ENCODE assay signal across 10 cellular contexts in genomic region chr1:153649137-153649866, GRCh38. TPM values are rescaled to one million over a fixed set of nuclear protein-coding genes. Genes with fewer than 3 reads are reported as not detected.
DNase-seq lines count a peak whose midpoint lies in the region; ATAC-seq, FAIRE-seq and TF ChIP-seq lines count a peak whose summit lies in the region.
"Had no signal": no experiment of that assay in that cellular context is flagged by ENCODE, and none has a peak within 500 bp of the region (broad histone marks: within the 10 kb centered on the region; RNA-seq: fewer than 3 reads in every experiment).

No MANE protein-coding gene starts in this region.

- no peaks in the 10 kb centered on the region for H3K79me2 ChIP-seq in GM12878 (ENCODE audit: control insufficient read depth, insufficient read depth, low read length)

- peaks cover 39 to 52% (median 51%) of the 10 kb centered on the region in 3 donors for H3K4me1 Mint-ChIP-seq in CD8-positive, alpha-beta memory T cell
- H3K4me1 Mint-ChIP-seq in nephron progenitor cell = peaks cover 9% of the 10 kb centered on the region

- no peaks in the 10 kb centered on the region for H4K20me1 ChIP-seq in GM12878 (ENCODE audit: control insufficient read depth, insufficient read depth)

- BruUV-seq in GM12878 (replicated peaks; lab: Mats Ljungman, UMichigan) = no TSS peak

- in situ Hi-C loops in GM12878 (cut with MboI) = no loop called here
- in situ Hi-C loops in transverse colon (cut with MboI; ENCODE audit: low pct_ligation_motif_present in 1 of 4, low pct_unique_long_range_greater_than_20kb in 1 of 4, low sequenced_read_pairs in 3 of 4) = no loop called here

- H3K4me1 ChIP-seq in CD8-positive, alpha-beta memory T cell (ENCODE audit: insufficient read depth, low read length) = peaks cover 25% of the 10 kb centered on the region
- H3K4me1 ChIP-seq in GM12878 (ENCODE audit: control insufficient read depth, insufficient read depth, low read length) (no peaks in the 10 kb centered on the region), transverse colon (peaks cover 0 to 11% (median 4%) of the 10 kb centered on the region in 4 donors)

- no peaks in the 10 kb centered on the region for H3K9me3 Mint-ChIP-seq in CD8-positive, alpha-beta memory T cell
- no peaks in the 10 kb centered on the region for H3K9me3 Mint-ChIP-seq in nephron progenitor cell

- peak overlapping the region; percentile 4 to 96 (median 88) for H3K27ac Mint-ChIP-seq in CD8-positive, alpha-beta memory T cell
- peak overlapping the region; percentile 57 for H3K27ac Mint-ChIP-seq in nephron progenitor cell

- SMC1A ChIA-PET in GM12878 (lab: Charles Lee; ENCODE audit: uncharacterized antibody, unreplicated experiment) = interaction anchor here (1.0 kb wide), 1 partner anchor 14 kb away, joined by 4 read pairs; no protein-coding TSS in a partner anchor

- H2AFZ ChIP-seq in GM12878 (ENCODE audit: control insufficient read depth, low read depth, low read length) = no peak overlapping the region
- H2AFZ ChIP-seq: PC-9 had no signal

- peaks cover 18% of the 10 kb centered on the region for H3K36me3 ChIP-seq in CD8-positive, alpha-beta memory T cell (ENCODE audit: insufficient read depth, low read length)
- H3K36me3 ChIP-seq in GM12878 (ENCODE audit: control insufficient read depth in 2 of 2, insufficient read depth in 2 of 2, low read length in 1 of 2) = peaks cover 10 to 19% of the 10 kb centered on the region in 2 experiments
- H3K36me3 ChIP-seq in transverse colon = peaks cover 0 to 21% (median 10%) of the 10 kb centered on the region in 4 donors

- peaks cover 4 to 32% (median 6%) of the 10 kb centered on the region in 3 donors for H3K36me3 Mint-ChIP-seq in CD8-positive, alpha-beta memory T cell
- peaks cover 29% of the 10 kb centered on the region for H3K36me3 Mint-ChIP-seq in nephron progenitor cell (ENCODE audit: low read depth)

- TF ChIP-seq RAD21 in GM12878 (IDR thresholded peaks at IDR 0.05; ENCODE audit: insufficient read depth, low read depth, low read length) = no peak

- no peak for TF ChIP-seq CTCF in GM12878 (IDR thresholded peaks at IDR 0.05 in 2 of 3, conservative IDR thresholded peaks at IDR 0.05 in 1 of 3; ENCODE audit: control insufficient read depth in 2 of 3, extremely low read depth in 1 of 3, insufficient read depth in 1 of 3, low read depth in 3 of 3, low read length in 3 of 3)
- TF ChIP-seq CTCF in nephron progenitor cell (IDR thresholded peaks at IDR 0.05) = no peak
- TF ChIP-seq CTCF in transverse colon (IDR thresholded peaks at IDR 0.05) = no peak

- H3K4me2 ChIP-seq in GM12878 (ENCODE audit: control insufficient read depth, insufficient read depth) = no peak overlapping the region
- H3K4me2 ChIP-seq: PC-9 had no signal

- ATAC-seq in GM12878 (peak; percentile 30), GM21737 (IDR thresholded peaks at IDR 0.05; ENCODE audit: unreplicated experiment) (no peak), GM19452 (IDR thresholded peaks at IDR 0.05; ENCODE audit: unreplicated experiment) (no peak)

- intact Hi-C loops in GM12878 (cut with micrococcal nuclease; ENCODE audit: unreplicated experiment) = no loop called here
- intact Hi-C loops in transverse colon (cut with DNase I; ENCODE audit: low total_unique reads) = no loop called here

- no peak for FAIRE-seq in GM12878 (lab: Jason Lieb, UNC)

- no peak overlapping the region for H3K9ac ChIP-seq in GM12878 (ENCODE audit: control insufficient read depth, insufficient read depth, low read length)

- no peaks in the 10 kb centered on the region for H3K9me3 ChIP-seq in CD8-positive, alpha-beta memory T cell (ENCODE audit: low read length)
- no peaks in the 10 kb centered on the region for H3K9me3 ChIP-seq in GM12878 (replicated peaks; ENCODE audit: control insufficient read depth, insufficient read depth, low read length)
- no peaks in the 10 kb centered on the region for H3K9me3 ChIP-seq in transverse colon

- peak in 1 of 5 donors; percentile 60 for DNase-seq in CD8-positive, alpha-beta memory T cell
- DNase-seq in NAMALWA (ENCODE audit: low spot score) (peak; percentile 34), GM12878 (ENCODE audit: low read depth, low spot score) (no peak), nephron progenitor cell (no peak), transverse colon (no peak)
- DNase-seq in stimulated activated CD4-positive, alpha-beta T cell treated with anti-CD3 and anti-CD28 coated beads, Interleukin-2, amount 100 ng/mL, for 24 hours = no peak
- DNase-seq: activated CD8-positive, alpha-beta memory T cell treated with anti-CD3 and anti-CD28 coated beads, Interleukin-2, amount 50 U/mL, for 48 hours; PC-9 had no signal

- RAD21 ChIA-PET in GM12878 (lab: Charles Lee; ENCODE audit: unreplicated experiment) = no interaction called here

- no peak overlapping the region for H3K27ac ChIP-seq in CD8-positive, alpha-beta memory T cell (ENCODE audit: low read depth, low read length)
- no peak overlapping the region for H3K27ac ChIP-seq in GM12878 (ENCODE audit: control insufficient read depth, insufficient read depth)
- no peak overlapping the region for H3K27ac ChIP-seq in transverse colon
- H3K27ac ChIP-seq: PC-9 had no signal

- CTCF ChIA-PET in CD8-positive, alpha-beta memory T cell (lab: Charles Lee) = interaction anchor here (1.0 kb wide), 2 partner anchors 116 to 117 kb away, joined by 3 read pairs; no protein-coding TSS in a partner anchor
- CTCF ChIA-PET in GM12878 (lab: Yijun Ruan, JAX) = no interaction called here

- POLR2A ChIA-PET in CD8-positive, alpha-beta memory T cell (lab: Charles Lee) = interaction anchor here (0.5 to 0.9 kb wide), 2 partner anchors 9 to 1935 kb away, joined by 4 read pairs; no protein-coding TSS in a partner anchor
- POLR2A ChIA-PET in GM12878 (lab: Charles Lee) = interaction anchor here (1.7 kb wide), 1 partner anchor 11 kb away, joined by 6 read pairs; no protein-coding TSS in a partner anchor

- H3K4me3 ChIP-seq in CD8-positive, alpha-beta memory T cell (ENCODE audit: low read length) = peak overlapping the region; percentile 1
- H3K4me3 ChIP-seq in GM12878 (no peak overlapping the region), transverse colon (no peak overlapping the region)
- H3K4me3 ChIP-seq: PC-9 had no signal

- TF ChIP-seq POLR2A in GM12878 (IDR thresholded peaks at IDR 0.05; ENCODE audit: low read depth, low read length) (peak; percentile 49; the same call in 1 of the 2 replicates), transverse colon (IDR thresholded peaks at IDR 0.05) (no peak)

- H3K4me3 Mint-ChIP-seq in CD8-positive, alpha-beta memory T cell = peak overlapping the region in 5 of 7 donors; percentile 12 to 69 (median 33)
- no peak overlapping the region for H3K4me3 Mint-ChIP-seq in nephron progenitor cell

- TF ChIP-seq EP300 in GM12878 (IDR thresholded peaks at IDR 0.05; ENCODE audit: borderline replicate concordance in 1 of 2, control insufficient read depth in 1 of 2, low read depth in 2 of 2, low read length in 2 of 2) (no peak), transverse colon (IDR thresholded peaks at IDR 0.05; ENCODE audit: low read depth) (no peak)

- peaks cover 0 to 2% of the 10 kb centered on the region in 2 donors for H3K27me3 Mint-ChIP-seq in CD8-positive, alpha-beta memory T cell
- no peaks in the 10 kb centered on the region for H3K27me3 Mint-ChIP-seq in nephron progenitor cell (ENCODE audit: low read depth, poor library complexity)

- WGBS in GM12878 (ENCODE audit: insufficient coverage, insufficient replicate concordance, low lambda C conversion rate, missing lambda C conversion rate) = 72% methylated on average over 3 of the region's 3 CpGs
- WGBS in transverse colon (ENCODE audit: low coverage in 1 of 2), 2 donors = 44 to 45% methylated on average over 2 to 3 of the region's 3 CpGs

- H3K27me3 ChIP-seq in CD8-positive, alpha-beta memory T cell (ENCODE audit: insufficient read depth, low read length, poor library complexity, severe bottlenecking) = no peaks in the 10 kb centered on the region
- no peaks in the 10 kb centered on the region for H3K27me3 ChIP-seq in GM12878 (replicated peaks in 1 of 2; ENCODE audit: control insufficient read depth in 2 of 2, insufficient read depth in 2 of 2, low read length in 1 of 2)
- H3K27me3 ChIP-seq in transverse colon = no peaks in the 10 kb centered on the region

RNA-seq across cellular contexts. Expression of gene SNAPIN, which starts 9.2 kb away (rescaled TPM):
- total RNA-seq in CD8-positive, alpha-beta memory T cell = 10 to 100 TPM; 36.7 to 39.0 TPM
- polyA plus RNA-seq in CD8-positive, alpha-beta memory T cell = 87.7 TPM
- 9.4 and 10.2 TPM in 2 replicates for total RNA-seq in GM12878 (2013; cell fraction: nucleolus; rRNA removed)
- total RNA-seq in GM12878 (2014; rRNA removed) (47.1 and 48.3 TPM in 2 replicates), GM12878 (2014; rRNA removed; fragmentation: Illumina TruSeq; extraction: Trizol) (29.7 and 31.4 TPM in 2 replicates), GM12878 (2021) (25.7 and 30.8 TPM in 2 replicates), transverse colon (10 to 100 TPM; 10.5 to 38.4 (median 27.4) TPM)
- polyA plus RNA-seq in GM12878 (2011; ENCODE audit: low read depth) = 23.4 TPM
- polyA plus RNA-seq in GM12878 (2011; rRNA removed) (37.8 and 40.6 TPM in 2 replicates), GM12878 (2014; fragmentation: Illumina TruSeq; extraction: Trizol) (34.5 and 36.6 TPM in 2 replicates), GM12878 (2014; fragmentation: Nextera tagmentation; extraction: Ambion mirVana) (10 to 100 TPM; 12.4 to 25.0 TPM), GM12878 (2014; rRNA removed) (50.9 and 58.5 TPM in 2 replicates), GM12878 (2016; fragmentation: Nextera tagmentation; extraction: Ambion mirVana) (10 to 100 TPM; 74.5 to 78.1 TPM)
- 39.5 and 41.8 TPM in 2 replicates for polyA plus RNA-seq in GM12878 (2011; cell fraction: cytosol; rRNA removed)
- polyA plus RNA-seq in GM12878 (2011; cell fraction: nucleus; rRNA removed) = 19.2 and 29.5 TPM in 2 replicates
- 26.2 and 32.5 TPM in 2 replicates for polyA plus RNA-seq in GM12878 (2012)
- polyA minus RNA-seq in GM12878 (2011; rRNA and poly(A)+ RNA removed) = 9.4 and 18.1 TPM in 2 replicates
- polyA minus RNA-seq in GM12878 (2011; cell fraction: cytosol; rRNA and poly(A)+ RNA removed) = 6.8 and 7.4 TPM in 2 replicates
- 6.4 and 10.7 TPM in 2 replicates for polyA minus RNA-seq in GM12878 (2011; cell fraction: nucleus; rRNA and poly(A)+ RNA removed)

RNA-seq across cellular contexts. Expression of gene CHTOP, which starts 15.4 kb away (rescaled TPM):
- 10 to 100 TPM; 95.9 to 98.9 TPM for total RNA-seq in CD8-positive, alpha-beta memory T cell
- 70.2 TPM for polyA plus RNA-seq in CD8-positive, alpha-beta memory T cell
- 176 and 179 TPM in 2 replicates for total RNA-seq in GM12878 (2013; cell fraction: nucleolus; rRNA removed)
- 48.0 and 48.5 TPM in 2 replicates for total RNA-seq in GM12878 (2014; rRNA removed)
- total RNA-seq in GM12878 (2014; rRNA removed; fragmentation: Illumina TruSeq; extraction: Trizol) = 46.5 and 48.7 TPM in 2 replicates
- 60.1 and 61.5 TPM in 2 replicates for total RNA-seq in GM12878 (2021)
- polyA plus RNA-seq in GM12878 (2011; ENCODE audit: low read depth) = 31.8 TPM
- polyA plus RNA-seq in GM12878 (2011; rRNA removed) = 93.8 and 98.9 TPM in 2 replicates
- 60.6 and 64.7 TPM in 2 replicates for polyA plus RNA-seq in GM12878 (2011; cell fraction: cytosol; rRNA removed)
- polyA plus RNA-seq in GM12878 (2011; cell fraction: nucleus; rRNA removed) = 80.2 and 113 TPM in 2 replicates
- 42.4 and 48.9 TPM in 2 replicates for polyA plus RNA-seq in GM12878 (2012)
- 47.4 and 51.5 TPM in 2 replicates for polyA plus RNA-seq in GM12878 (2014; fragmentation: Illumina TruSeq; extraction: Trizol)
- 10 to 100 TPM in 1 of 2 experiments, 1 to 10 TPM in 1; 8.4 to 15.9 TPM for polyA plus RNA-seq in GM12878 (2014; fragmentation: Nextera tagmentation; extraction: Ambion mirVana)
- 64.5 and 65.4 TPM in 2 replicates for polyA plus RNA-seq in GM12878 (2014; rRNA removed)
- polyA plus RNA-seq in GM12878 (2016; fragmentation: Nextera tagmentation; extraction: Ambion mirVana) = 10 to 100 TPM; 53.1 to 56.2 TPM
- 58.2 and 59.6 TPM in 2 replicates for polyA minus RNA-seq in GM12878 (2011; rRNA and poly(A)+ RNA removed)
- 22.5 and 25.8 TPM in 2 replicates for polyA minus RNA-seq in GM12878 (2011; cell fraction: cytosol; rRNA and poly(A)+ RNA removed)
- polyA minus RNA-seq in GM12878 (2011; cell fraction: nucleus; rRNA and poly(A)+ RNA removed) = 50.2 and 93.3 TPM in 2 replicates
- 10 to 100 TPM; 35.2 to 86.1 (median 65.2) TPM for total RNA-seq in transverse colon

RNA-seq across cellular contexts. Expression of gene S100A1, which starts 21.1 kb away (rescaled TPM):
- total RNA-seq in CD8-positive, alpha-beta memory T cell = not detected
- polyA plus RNA-seq in CD8-positive, alpha-beta memory T cell = 0.07 TPM
- total RNA-seq in GM12878 (2013; cell fraction: nucleolus; rRNA removed) = not detected in 2 replicates
- not detected in 2 replicates for total RNA-seq in GM12878 (2014; rRNA removed)
- not detected in 2 replicates for total RNA-seq in GM12878 (2014; rRNA removed; fragmentation: Illumina TruSeq; extraction: Trizol)
- total RNA-seq in GM12878 (2021) = not detected in 2 replicates
- 0.24 TPM for polyA plus RNA-seq in GM12878 (2011; ENCODE audit: low read depth)
- not detected in 2 replicates for polyA plus RNA-seq in GM12878 (2011; rRNA removed)
- 0.27 TPM in 1 of 2 replicates, not detected in the other for polyA plus RNA-seq in GM12878 (2011; cell fraction: cytosol; rRNA removed)
- not detected in 2 replicates for polyA plus RNA-seq in GM12878 (2011; cell fraction: nucleus; rRNA removed)
- 0.49 and 0.60 TPM in 2 replicates for polyA plus RNA-seq in GM12878 (2012)
- not detected in 2 replicates for polyA plus RNA-seq in GM12878 (2014; fragmentation: Illumina TruSeq; extraction: Trizol)
- polyA plus RNA-seq in GM12878 (2014; fragmentation: Nextera tagmentation; extraction: Ambion mirVana) = under 1 TPM in 1 of 2 experiments, not detected in 1; 0.13 TPM
- 0.03 TPM in 1 of 2 replicates, not detected in the other for polyA plus RNA-seq in GM12878 (2014; rRNA removed)
- under 1 TPM in 1 of 2 experiments, not detected in 1; 0.29 TPM for polyA plus RNA-seq in GM12878 (2016; fragmentation: Nextera tagmentation; extraction: Ambion mirVana)
- not detected in 2 replicates for polyA minus RNA-seq in GM12878 (2011; rRNA and poly(A)+ RNA removed)
- polyA minus RNA-seq in GM12878 (2011; cell fraction: cytosol; rRNA and poly(A)+ RNA removed) = not detected in 2 replicates
- not detected in 2 replicates for polyA minus RNA-seq in GM12878 (2011; cell fraction: nucleus; rRNA and poly(A)+ RNA removed)
- 1 to 10 TPM in 2 of 4 donors, not detected in 2; 3.7 to 4.4 TPM for total RNA-seq in transverse colon

RNA-seq across cellular contexts. Expression of gene ILF2, which starts 21.5 kb away (rescaled TPM):
- 100 to 1,000 TPM; 379 to 394 TPM for total RNA-seq in CD8-positive, alpha-beta memory T cell
- polyA plus RNA-seq in CD8-positive, alpha-beta memory T cell = 126 TPM
- 53.8 and 56.7 TPM in 2 replicates for total RNA-seq in GM12878 (2013; cell fraction: nucleolus; rRNA removed)
- total RNA-seq in GM12878 (2014; rRNA removed) = 309 and 334 TPM in 2 replicates
- total RNA-seq in GM12878 (2014; rRNA removed; fragmentation: Illumina TruSeq; extraction: Trizol) = 405 and 431 TPM in 2 replicates
- total RNA-seq in GM12878 (2021) = 261 and 266 TPM in 2 replicates
- polyA plus RNA-seq in GM12878 (2011; ENCODE audit: low read depth) = 179 TPM
- 452 and 462 TPM in 2 replicates for polyA plus RNA-seq in GM12878 (2011; rRNA removed)
- polyA plus RNA-seq in GM12878 (2011; cell fraction: cytosol; rRNA removed) = 374 and 428 TPM in 2 replicates
- 208 and 248 TPM in 2 replicates for polyA plus RNA-seq in GM12878 (2011; cell fraction: nucleus; rRNA removed)
- polyA plus RNA-seq in GM12878 (2012) = 157 and 180 TPM in 2 replicates
- polyA plus RNA-seq in GM12878 (2014; fragmentation: Illumina TruSeq; extraction: Trizol) = 520 and 601 TPM in 2 replicates
- 100 to 1,000 TPM; 444 to 455 TPM for polyA plus RNA-seq in GM12878 (2014; fragmentation: Nextera tagmentation; extraction: Ambion mirVana)
- polyA plus RNA-seq in GM12878 (2014; rRNA removed) = 266 and 287 TPM in 2 replicates
- 100 to 1,000 TPM; 484 to 487 TPM for polyA plus RNA-seq in GM12878 (2016; fragmentation: Nextera tagmentation; extraction: Ambion mirVana)
- 323 and 337 TPM in 2 replicates for polyA minus RNA-seq in GM12878 (2011; rRNA and poly(A)+ RNA removed)
- polyA minus RNA-seq in GM12878 (2011; cell fraction: cytosol; rRNA and poly(A)+ RNA removed) = 102 and 114 TPM in 2 replicates
- polyA minus RNA-seq in GM12878 (2011; cell fraction: nucleus; rRNA and poly(A)+ RNA removed) = 46.4 and 69.7 TPM in 2 replicates
- total RNA-seq in transverse colon = 100 to 1,000 TPM in 1 of 4 donors, 10 to 100 TPM in 3; 16.5 to 102 (median 66.5) TPM

RNA-seq across cellular contexts. Expression of gene S100A13, which starts 22.0 kb away (rescaled TPM):
- 1 to 10 TPM; 5.5 to 7.6 TPM for total RNA-seq in CD8-positive, alpha-beta memory T cell
- 1.3 TPM for polyA plus RNA-seq in CD8-positive, alpha-beta memory T cell
- 3.0 and 3.1 TPM in 2 replicates for total RNA-seq in GM12878 (2013; cell fraction: nucleolus; rRNA removed)
- total RNA-seq in GM12878 (2014; rRNA removed) = 6.2 and 8.1 TPM in 2 replicates
- 7.9 and 9.1 TPM in 2 replicates for total RNA-seq in GM12878 (2014; rRNA removed; fragmentation: Illumina TruSeq; extraction: Trizol)
- total RNA-seq in GM12878 (2021) = 10.3 and 12.8 TPM in 2 replicates
- 12.9 TPM for polyA plus RNA-seq in GM12878 (2011; ENCODE audit: low read depth)
- polyA plus RNA-seq in GM12878 (2011; rRNA removed) = 5.6 and 6.6 TPM in 2 replicates
- polyA plus RNA-seq in GM12878 (2011; cell fraction: cytosol; rRNA removed) = 4.7 and 5.4 TPM in 2 replicates
- 43.4 and 53.0 TPM in 2 replicates for polyA plus RNA-seq in GM12878 (2011; cell fraction: nucleus; rRNA removed)
- polyA plus RNA-seq in GM12878 (2012) = 10.9 and 13.5 TPM in 2 replicates
- polyA plus RNA-seq in GM12878 (2014; fragmentation: Illumina TruSeq; extraction: Trizol) = 10.1 and 10.3 TPM in 2 replicates
- polyA plus RNA-seq in GM12878 (2014; fragmentation: Nextera tagmentation; extraction: Ambion mirVana) = 10 to 100 TPM; 29.7 to 30.9 TPM
- polyA plus RNA-seq in GM12878 (2014; rRNA removed) = 13.0 and 17.1 TPM in 2 replicates
- polyA plus RNA-seq in GM12878 (2016; fragmentation: Nextera tagmentation; extraction: Ambion mirVana) = 1 to 10 TPM; 5.7 to 7.3 TPM
- polyA minus RNA-seq in GM12878 (2011; rRNA and poly(A)+ RNA removed) = 1.8 and 3.1 TPM in 2 replicates
- polyA minus RNA-seq in GM12878 (2011; cell fraction: cytosol; rRNA and poly(A)+ RNA removed) = 5.1 and 8.9 TPM in 2 replicates
- polyA minus RNA-seq in GM12878 (2011; cell fraction: nucleus; rRNA and poly(A)+ RNA removed) = 1.8 and 4.0 TPM in 2 replicates
- 10 to 100 TPM; 33.8 to 67.8 (median 45.5) TPM for total RNA-seq in transverse colon
